Comparison of ENCODE assay signal across 8 cellular contexts in genomic region chr2:24490674-24491625, GRCh38. TPM values are rescaled to one million over a fixed set of nuclear protein-coding genes. Genes with fewer than 3 reads are reported as not detected.
DNase-seq lines count a peak whose midpoint lies in the region; ATAC-seq and TF ChIP-seq lines count a peak whose summit lies in the region.

TSS of gene NCOA1 (plus strand) at chr2:24491254. CDS start at chr2:24658678, 167,424 bp downstream.

- no peaks in the 10 kb centered on the region for H3K9me3 Mint-ChIP-seq in activated T-helper 17 cell treated with anti-CD3 and anti-CD28 coated beads, Interleukin-2, amount 50 U/mL, for 72 hours
- H3K9me3 Mint-ChIP-seq in nephron = no peaks in the 10 kb centered on the region

- H3K36me3 ChIP-seq in GM23248 (ENCODE audit: low read depth) = no peaks in the 10 kb centered on the region

- peak within 1 kb of the TSS; percentile 87 for H3K4me3 Mint-ChIP-seq in activated T-helper 17 cell treated with anti-CD3 and anti-CD28 coated beads, Interleukin-2, amount 50 U/mL, for 72 hours
- peak within 1 kb of the TSS; percentile 89 to 96 (median 93) for H3K4me3 Mint-ChIP-seq in nephron

- ATAC-seq in activated T-helper 17 cell treated with anti-CD3 and anti-CD28 coated beads, Interleukin-2, amount 50 U/mL, for 72 hours (replicated peaks) = peak; percentile 92
- ATAC-seq in stimulated activated naive CD8-positive, alpha-beta T cell treated with anti-CD3 and anti-CD28 coated beads, Interleukin-15, Interleukin-2, amounts not matched to agents 100 U/mL and 50 U/mL, for 24 hours = peak; percentile 92

- peaks cover 17% of the 10 kb centered on the region for H3K36me3 Mint-ChIP-seq in activated T-helper 17 cell treated with anti-CD3 and anti-CD28 coated beads, Interleukin-2, amount 50 U/mL, for 72 hours (ENCODE audit: low read depth)
- H3K36me3 Mint-ChIP-seq in nephron (ENCODE audit: low read depth) = no peaks in the 10 kb centered on the region

- peak within 1 kb of the TSS; percentile 93 for H3K4me2 ChIP-seq in GM23248 (ENCODE audit: unreplicated experiment)

- peaks cover 39% of the 10 kb centered on the region for H3K4me1 Mint-ChIP-seq in activated T-helper 17 cell treated with anti-CD3 and anti-CD28 coated beads, Interleukin-2, amount 50 U/mL, for 72 hours
- H3K4me1 Mint-ChIP-seq in nephron = peaks cover 63% of the 10 kb centered on the region

- H3K9me3 ChIP-seq in GM23248 (ENCODE audit: low read depth) = no peaks in the 10 kb centered on the region

- WGBS in GM23248 (ENCODE audit: low coverage in 1 of 2, low lambda C conversion rate in 2 of 2, missing lambda C conversion rate in 2 of 2), 2 experiments = 1% methylated on average over 42 to 103 of the region's 129 CpGs

- H3K79me2 ChIP-seq in GM23248 (ENCODE audit: insufficient read depth) = peaks cover 36% of the 10 kb centered on the region

- in situ Hi-C loops in GM23248 (cut with MboI) = no loop called here

- peaks cover 25% of the 10 kb centered on the region for H3K4me1 ChIP-seq in GM23248 (ENCODE audit: insufficient read depth)

- no peaks in the 10 kb centered on the region for H3K27me3 ChIP-seq in GM23248 (replicated peaks; ENCODE audit: insufficient read depth)

- POLR2A ChIA-PET in RWPE1 (lab: Yijun Ruan, JAX; ENCODE audit: low non-redundant PET) = interaction anchor here (0.6 kb wide), 2 partner anchors 35 to 147 kb away, joined by 3 to 8 read pairs; no protein-coding TSS in a partner anchor

- H2AFZ ChIP-seq in GM23248 = peak within 1 kb of the TSS; percentile 92

- no peaks in the 10 kb centered on the region for H3K9me2 ChIP-seq in GM23248 (ENCODE audit: insufficient read depth)

- H3F3A ChIP-seq in GM23248 (ENCODE audit: insufficient read depth) = peaks cover 19% of the 10 kb centered on the region; the same call in 1 of the 2 replicates

- peak within 1 kb of the TSS; percentile 81 for H3K9ac ChIP-seq in GM23248

- peak within 1 kb of the TSS; percentile 90 for H3K27ac Mint-ChIP-seq in activated T-helper 17 cell treated with anti-CD3 and anti-CD28 coated beads, Interleukin-2, amount 50 U/mL, for 72 hours
- peak within 1 kb of the TSS; percentile 86 to 94 (median 93) for H3K27ac Mint-ChIP-seq in nephron

- DNase-seq in Daoy (ENCODE audit: low read depth) (peak; percentile 95), GM23248 (peak; percentile 96), LHCN-M2 (ENCODE audit: low read depth) (peak; percentile 89), RWPE1 (ENCODE audit: low spot score) (peak; percentile 80), fibroblast of peridontal ligament (ENCODE audit: extremely low read depth) (peak; percentile 81)
- peak; percentile 90 for DNase-seq in stimulated activated naive CD8-positive, alpha-beta T cell treated with anti-CD3 and anti-CD28 coated beads, Interleukin-15, Interleukin-2, amounts not matched to agents 100 U/mL and 50 U/mL, for 24 hours

- H3K27me3 Mint-ChIP-seq in activated T-helper 17 cell treated with anti-CD3 and anti-CD28 coated beads, Interleukin-2, amount 50 U/mL, for 72 hours = no peaks in the 10 kb centered on the region
- H3K27me3 Mint-ChIP-seq in nephron (ENCODE audit: low read depth) = no peaks in the 10 kb centered on the region

- CTCF ChIA-PET in RWPE1 (lab: Yijun Ruan, JAX) = interaction anchor here (0.6 to 0.8 kb wide), 4 partner anchors 10 to 188 kb away, joined by 3 to 4 read pairs (median 3); no protein-coding TSS in a partner anchor

- peak within 1 kb of the TSS; percentile 87 for H3K4me3 ChIP-seq in GM23248

- peak within 1 kb of the TSS; percentile 72 for H3K27ac ChIP-seq in GM23248
- H3K27ac ChIP-seq in RWPE1 = peak within 1 kb of the TSS; percentile 74

- TF ChIP-seq CTCF in RWPE1 (conservative IDR thresholded peaks at IDR 0.05; ENCODE audit: low read depth) = peak; percentile 24
- TF ChIP-seq CTCF in nephron (IDR thresholded peaks at IDR 0.05; ENCODE audit: unreplicated experiment in 3 of 3) = peak in 2 of 3 experiments; percentile 13 to 20

- H4K20me1 ChIP-seq in GM23248 (ENCODE audit: insufficient read depth) = no peaks in the 10 kb centered on the region

RNA-seq across cellular contexts. Expression of gene NCOA1, which starts in this region (rescaled TPM):
- total RNA-seq in Daoy (2014; rRNA removed; shearing (Covaris generic)) = 5.5 and 6.5 TPM in 2 replicates
- 8.0 and 14.5 TPM in 2 replicates for total RNA-seq in GM23248 (2014; rRNA removed; shearing (Covaris generic))
- 2.5 and 2.6 TPM in 2 replicates for polyA plus RNA-seq in GM23248 (2016; fragmentation: Nextera tagmentation; extraction: Ambion mirVana)
- total RNA-seq in LHCN-M2 (2014; rRNA removed) = 14.6 and 27.5 TPM in 2 replicates
- 6.5 TPM for polyA plus RNA-seq in LHCN-M2 (2012)
- 10 to 100 TPM; 27.5 to 29.7 TPM for total RNA-seq in activated T-helper 17 cell treated with anti-CD3 and anti-CD28 coated beads, Interleukin-2, amount 50 U/mL, for 72 hours

Comparison
In these comparisons a context has a peak if more than half of its experiments do, and no peak if none do; other contexts are left out.
1. Peak in every context shown above with its lines: DNase-seq, ATAC-seq, H3K4me3 ChIP-seq and H3K27ac ChIP-seq.